ENCODE assay signal across 10 cellular contexts in genomic region chr3:167350245-167350862, GRCh38. TPM values are rescaled to one million over a fixed set of nuclear protein-coding genes. Genes with fewer than 3 reads are reported as not detected.
DNase-seq lines count a peak whose midpoint lies in the region; ATAC-seq, FAIRE-seq and TF ChIP-seq lines count a peak whose summit lies in the region.
"Had no signal": no experiment of that assay in that cellular context is flagged by ENCODE, and none has a peak within 500 bp of the region (broad histone marks: within the 10 kb centered on the region; RNA-seq: fewer than 3 reads in every experiment).

No MANE protein-coding gene starts in this region.

- H3K4me1 Mint-ChIP-seq in WTC11, result no peaks in the 10 kb centered on the region

- no peaks in the 10 kb centered on the region for H3K4me1 ChIP-seq in Loucy (ENCODE audit: insufficient read depth, low read length, poor library complexity, severe bottlenecking)
- no peaks in the 10 kb centered on the region for H3K4me1 ChIP-seq in mesenchymal stem cell (ENCODE audit: control insufficient read depth, insufficient read depth, low read depth, low read length)
- H3K4me1 ChIP-seq in Peyer's patch, result no peaks in the 10 kb centered on the region
- H3K4me1 ChIP-seq: SJCRH30 had no signal

- H3K79me2 ChIP-seq in Loucy (ENCODE audit: insufficient read depth, low read length), result no peaks in the 10 kb centered on the region

- TF ChIP-seq POLR2A in GM12892 (IDR thresholded peaks at IDR 0.05; ENCODE audit: low read depth, low read length) (no peak), Peyer's patch (IDR thresholded peaks at IDR 0.05) (no peak)

- no peak overlapping the region for H4K8ac ChIP-seq in mesenchymal stem cell (ENCODE audit: low read length)

- H3K36me3 Mint-ChIP-seq in WTC11, result no peaks in the 10 kb centered on the region
- H3K36me3 Mint-ChIP-seq: memory B cell had no signal

- H2BK120ac ChIP-seq in mesenchymal stem cell (ENCODE audit: low read depth, low read length), result no peak overlapping the region

- no peaks in the 10 kb centered on the region for H3K9me3 ChIP-seq in Loucy (ENCODE audit: insufficient read depth, low read depth, low read length)
- no peaks in the 10 kb centered on the region for H3K9me3 ChIP-seq in mesenchymal stem cell (ENCODE audit: control insufficient read depth, low read length)
- no peaks in the 10 kb centered on the region for H3K9me3 ChIP-seq in Peyer's patch
- H3K9me3 ChIP-seq: SJCRH30 had no signal

- peak overlapping the region; percentile 75 for H2AFZ ChIP-seq in Loucy (ENCODE audit: low read length)
- no peak overlapping the region for H2AFZ ChIP-seq in mesenchymal stem cell (ENCODE audit: low read depth, low read length)

- no peaks in the 10 kb centered on the region for H4K20me1 ChIP-seq in Loucy (ENCODE audit: insufficient read depth, low read length, poor library complexity, severe bottlenecking)

- H3K9me3 Mint-ChIP-seq in WTC11, result no peaks in the 10 kb centered on the region
- H3K9me3 Mint-ChIP-seq: memory B cell had no signal

- H3K9ac ChIP-seq in Loucy (ENCODE audit: low read depth, low read length, poor library complexity, severe bottlenecking) (no peak overlapping the region), mesenchymal stem cell (ENCODE audit: low read length) (no peak overlapping the region)

- H3K36me3 ChIP-seq in Loucy (ENCODE audit: insufficient read depth, low read length) (no peaks in the 10 kb centered on the region), mesenchymal stem cell (ENCODE audit: control insufficient read depth in 1 of 2, insufficient read depth in 2 of 2, low read depth in 1 of 2, low read length in 2 of 2) (no peaks in the 10 kb centered on the region), Peyer's patch (no peaks in the 10 kb centered on the region)
- H3K36me3 ChIP-seq: SJCRH30 had no signal

- no peak overlapping the region for H3K14ac ChIP-seq in mesenchymal stem cell (ENCODE audit: low read length in 2 of 2)

- no peak overlapping the region for H3K4me3 Mint-ChIP-seq in WTC11
- H3K4me3 Mint-ChIP-seq: memory B cell had no signal

- H3K4ac ChIP-seq in mesenchymal stem cell (ENCODE audit: low read depth in 1 of 2, low read length in 2 of 2), result no peak overlapping the region

- CTCF ChIA-PET in WTC11 (lab: Charles Lee), result interaction anchor here (1.0 to 1.2 kb wide), 3 partner anchors 248 to 532 kb away, joined by 4 to 12 read pairs (median 4); no protein-coding TSS in a partner anchor

- peak; percentile 71 for FAIRE-seq in GM12892 (lab: Jason Lieb, UNC)

- TF ChIP-seq CTCF in Loucy (conservative IDR thresholded peaks at IDR 0.05; ENCODE audit: low read length) (peak; percentile 65), WTC11 (IDR thresholded peaks at IDR 0.05) (peak; percentile 47; the same call in 1 of the 2 replicates), Peyer's patch (IDR thresholded peaks at IDR 0.05) (peak in 3 of 6 experiments; percentile 37 to 56 (median 42))

- H3K4me3 ChIP-seq in Loucy (ENCODE audit: low read length, poor library complexity, severe bottlenecking) (peak overlapping the region; percentile 22), mesenchymal stem cell (ENCODE audit: insufficient read depth in 1 of 2, low read depth in 1 of 2, low read length in 2 of 2) (no peak overlapping the region), Peyer's patch (no peak overlapping the region)
- H3K4me3 ChIP-seq: SJCRH30 had no signal

- H3K27ac Mint-ChIP-seq in WTC11, result no peak overlapping the region
- H3K27ac Mint-ChIP-seq: memory B cell had no signal

- DNase-seq in GM12892 (ENCODE audit: insufficient read length), result no peak
- no peak for DNase-seq in WTC11 (ENCODE audit: low spot score)
- peak; percentile 44 for DNase-seq in mesenchymal stem cell
- DNase-seq in cortex of kidney (lab: John Stamatoyannopoulos, UW), result no peak
- DNase-seq in Peyer's patch, result no peak

- H3K27me3 Mint-ChIP-seq in WTC11 (ENCODE audit: low read depth), result no peaks in the 10 kb centered on the region

- no peak overlapping the region for H2BK15ac ChIP-seq in mesenchymal stem cell (ENCODE audit: low read depth, poor library complexity, severe bottlenecking)

- POLR2A ChIA-PET in WTC11 (lab: Charles Lee), result no interaction called here

- no peak overlapping the region for H2AK5ac ChIP-seq in mesenchymal stem cell (ENCODE audit: low read length, severe bottlenecking)

- H3K4me2 ChIP-seq in Loucy (ENCODE audit: low read depth, low read length, poor library complexity, severe bottlenecking) (peak overlapping the region; percentile 31), mesenchymal stem cell (ENCODE audit: low read length, poor library complexity, severe bottlenecking) (no peak overlapping the region)

- no peaks in the 10 kb centered on the region for H3K79me1 ChIP-seq in mesenchymal stem cell (replicated peaks; ENCODE audit: low read length, poor library complexity, severe bottlenecking)

- H3K27me3 ChIP-seq in Loucy (ENCODE audit: insufficient read depth, low read length, poor library complexity, severe bottlenecking), result no peaks in the 10 kb centered on the region
- no peaks in the 10 kb centered on the region for H3K27me3 ChIP-seq in mesenchymal stem cell (ENCODE audit: control insufficient read depth in 1 of 2, insufficient read depth in 1 of 2, low read length in 2 of 2)
- H3K27me3 ChIP-seq in Peyer's patch, result no peaks in the 10 kb centered on the region
- H3K27me3 ChIP-seq: SJCRH30 had no signal

- no peak overlapping the region for H2BK12ac ChIP-seq in mesenchymal stem cell (ENCODE audit: low read length in 2 of 2)

- no peak overlapping the region for H4K91ac ChIP-seq in mesenchymal stem cell (ENCODE audit: low read length)

- H3K27ac ChIP-seq in mesenchymal stem cell (ENCODE audit: low read length, poor library complexity, severe bottlenecking) (no peak overlapping the region), Peyer's patch (no peak overlapping the region)
- H3K27ac ChIP-seq: SJCRH30 had no signal

- H3F3A ChIP-seq in Loucy (ENCODE audit: low read depth), result no peaks in the 10 kb centered on the region

- H3K9me2 ChIP-seq in Loucy (replicated peaks; ENCODE audit: low read depth, low read length), result no peaks in the 10 kb centered on the region

- WGBS in mesenchymal stem cell, result no CpG with 5 or more reads among the region's 2 CpGs

- no peak overlapping the region for H3K23ac ChIP-seq in mesenchymal stem cell (ENCODE audit: low read length in 2 of 2)

- no peak overlapping the region for H3K18ac ChIP-seq in mesenchymal stem cell (ENCODE audit: low read depth in 1 of 2, low read length in 2 of 2)

- H2BK5ac ChIP-seq in mesenchymal stem cell (ENCODE audit: low read depth, low read length, poor library complexity, severe bottlenecking), result no peak overlapping the region

- no peak for ATAC-seq in WTC11
- no peak for ATAC-seq in GM21515 (IDR thresholded peaks at IDR 0.05; ENCODE audit: unreplicated experiment)
- no peak for ATAC-seq in GM18519 (IDR thresholded peaks at IDR 0.05; ENCODE audit: low FRiP score, unreplicated experiment)

TF ChIP-seq in WTC11, 78 proteins besides CTCF, POLR2A, EP300 and RAD21 (continues in another document):
- TF ChIP-seq, protein P1, sequence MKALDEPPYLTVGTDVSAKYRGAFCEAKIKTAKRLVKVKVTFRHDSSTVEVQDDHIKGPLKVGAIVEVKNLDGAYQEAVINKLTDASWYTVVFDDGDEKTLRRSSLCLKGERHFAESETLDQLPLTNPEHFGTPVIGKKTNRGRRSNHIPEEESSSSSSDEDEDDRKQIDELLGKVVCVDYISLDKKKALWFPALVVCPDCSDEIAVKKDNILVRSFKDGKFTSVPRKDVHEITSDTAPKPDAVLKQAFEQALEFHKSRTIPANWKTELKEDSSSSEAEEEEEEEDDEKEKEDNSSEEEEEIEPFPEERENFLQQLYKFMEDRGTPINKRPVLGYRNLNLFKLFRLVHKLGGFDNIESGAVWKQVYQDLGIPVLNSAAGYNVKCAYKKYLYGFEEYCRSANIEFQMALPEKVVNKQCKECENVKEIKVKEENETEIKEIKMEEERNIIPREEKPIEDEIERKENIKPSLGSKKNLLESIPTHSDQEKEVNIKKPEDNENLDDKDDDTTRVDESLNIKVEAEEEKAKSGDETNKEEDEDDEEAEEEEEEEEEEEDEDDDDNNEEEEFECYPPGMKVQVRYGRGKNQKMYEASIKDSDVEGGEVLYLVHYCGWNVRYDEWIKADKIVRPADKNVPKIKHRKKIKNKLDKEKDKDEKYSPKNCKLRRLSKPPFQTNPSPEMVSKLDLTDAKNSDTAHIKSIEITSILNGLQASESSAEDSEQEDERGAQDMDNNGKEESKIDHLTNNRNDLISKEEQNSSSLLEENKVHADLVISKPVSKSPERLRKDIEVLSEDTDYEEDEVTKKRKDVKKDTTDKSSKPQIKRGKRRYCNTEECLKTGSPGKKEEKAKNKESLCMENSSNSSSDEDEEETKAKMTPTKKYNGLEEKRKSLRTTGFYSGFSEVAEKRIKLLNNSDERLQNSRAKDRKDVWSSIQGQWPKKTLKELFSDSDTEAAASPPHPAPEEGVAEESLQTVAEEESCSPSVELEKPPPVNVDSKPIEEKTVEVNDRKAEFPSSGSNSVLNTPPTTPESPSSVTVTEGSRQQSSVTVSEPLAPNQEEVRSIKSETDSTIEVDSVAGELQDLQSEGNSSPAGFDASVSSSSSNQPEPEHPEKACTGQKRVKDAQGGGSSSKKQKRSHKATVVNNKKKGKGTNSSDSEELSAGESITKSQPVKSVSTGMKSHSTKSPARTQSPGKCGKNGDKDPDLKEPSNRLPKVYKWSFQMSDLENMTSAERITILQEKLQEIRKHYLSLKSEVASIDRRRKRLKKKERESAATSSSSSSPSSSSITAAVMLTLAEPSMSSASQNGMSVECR (CRISPR knock-in tag; IDR thresholded peaks at IDR 0.05; ENCODE audit: borderline replicate concordance), result no peak
- TF ChIP-seq, protein P2, sequence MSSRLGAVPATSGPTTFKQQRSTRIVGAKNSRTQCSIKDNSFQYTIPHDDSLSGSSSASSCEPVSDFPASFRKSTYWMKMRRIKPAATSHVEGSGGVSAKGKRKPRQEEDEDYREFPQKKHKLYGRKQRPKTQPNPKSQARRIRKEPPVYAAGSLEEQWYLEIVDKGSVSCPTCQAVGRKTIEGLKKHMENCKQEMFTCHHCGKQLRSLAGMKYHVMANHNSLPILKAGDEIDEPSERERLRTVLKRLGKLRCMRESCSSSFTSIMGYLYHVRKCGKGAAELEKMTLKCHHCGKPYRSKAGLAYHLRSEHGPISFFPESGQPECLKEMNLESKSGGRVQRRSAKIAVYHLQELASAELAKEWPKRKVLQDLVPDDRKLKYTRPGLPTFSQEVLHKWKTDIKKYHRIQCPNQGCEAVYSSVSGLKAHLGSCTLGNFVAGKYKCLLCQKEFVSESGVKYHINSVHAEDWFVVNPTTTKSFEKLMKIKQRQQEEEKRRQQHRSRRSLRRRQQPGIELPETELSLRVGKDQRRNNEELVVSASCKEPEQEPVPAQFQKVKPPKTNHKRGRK (CRISPR knock-in tag; IDR thresholded peaks at IDR 0.05; ENCODE audit: borderline replicate concordance), result no peak

RNA-seq across cellular contexts. Expression of gene ZBBX, which starts 29.7 kb away (rescaled TPM):
- not detected for polyA plus RNA-seq in GM12892 (2012; ENCODE audit: missing spikeins)
- total RNA-seq in WTC11 (2021) (1.1 to 1.9 TPM (median 1.4 TPM) in 3 replicates), Peyer's patch (not detected)
- polyA plus RNA-seq in mesenchymal stem cell (2013, experiment 1 of 2), result 0.22 TPM
- polyA plus RNA-seq in mesenchymal stem cell (2013, experiment 2 of 2), result 0.07 TPM
- total RNA-seq: SJCRH30 had no signal
